In the genomic region with DNA sequence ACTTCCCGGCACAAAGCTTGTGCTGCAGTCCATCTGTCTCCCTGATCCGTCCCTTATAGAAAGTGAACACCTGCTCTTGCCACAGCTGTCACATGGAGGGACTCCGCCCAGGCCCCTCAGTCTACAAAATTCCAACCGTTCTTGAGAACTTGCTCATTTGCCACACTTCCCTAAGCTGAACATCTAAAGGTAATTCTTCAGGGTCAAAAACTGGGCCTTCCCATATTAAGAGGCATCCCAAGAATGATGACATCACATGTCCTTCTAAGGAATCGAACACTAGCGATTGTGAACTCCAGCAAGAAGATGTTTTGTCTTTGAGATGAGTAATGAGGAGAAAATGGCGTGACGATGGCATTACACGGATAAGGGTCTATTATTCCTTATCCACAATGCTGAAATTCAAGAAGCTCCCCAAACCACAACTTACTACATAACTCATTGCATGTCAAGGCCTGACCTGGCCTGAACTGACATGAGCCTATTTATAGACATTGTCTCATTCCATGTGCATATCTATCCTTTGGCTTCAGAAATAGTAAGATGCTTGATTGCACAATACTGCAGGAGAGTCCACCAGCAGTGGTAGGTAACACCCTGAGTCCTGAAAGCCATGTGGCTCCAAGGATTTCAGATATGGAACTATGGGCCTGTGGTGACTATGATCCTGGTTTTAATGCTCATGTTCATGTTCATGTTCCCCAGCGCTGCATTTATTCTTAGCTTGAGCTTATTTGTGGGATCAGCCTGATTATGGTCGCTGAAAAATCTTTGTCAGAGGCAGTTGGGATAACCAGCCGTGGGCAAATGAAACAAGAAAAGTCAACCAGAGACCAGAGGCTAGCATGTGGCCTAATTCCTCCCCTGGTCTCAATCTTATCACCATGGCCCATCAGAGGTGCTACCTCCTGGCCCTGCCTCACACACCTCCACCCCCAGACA, we compare ENCODE assay signal across 11 cellular contexts.
DNase-seq lines count a peak whose midpoint lies in the region; ATAC-seq and TF ChIP-seq lines count a peak whose summit lies in the region.
"Had no signal": no experiment of that assay in that cellular context is flagged by ENCODE, and none has a peak within 500 bp of the region (broad histone marks: within the 10 kb centered on the region; RNA-seq: fewer than 3 reads in every experiment).

No MANE protein-coding gene starts in this region.

- no peaks in the 10 kb centered on the region for H3K27me3 ChIP-seq in BLaER1 treated with 17β-estradiol and CSF1 and Interleukin-3, amounts not matched to agents 10 nM and 100 nM
- H3K27me3 ChIP-seq in adipocyte (replicated peaks; ENCODE audit: control insufficient read depth, insufficient read depth, low read length): no peaks in the 10 kb centered on the region
- H3K27me3 ChIP-seq in hepatocyte: no peaks in the 10 kb centered on the region
- H3K27me3 ChIP-seq in stomach: no peaks in the 10 kb centered on the region
- no peaks in the 10 kb centered on the region for H3K27me3 ChIP-seq in ovary

- H3K4me1 ChIP-seq in BLaER1 treated with 17β-estradiol and CSF1 and Interleukin-3, amounts not matched to agents 10 nM and 100 nM: peaks cover 4 to 69% (median 42%) of the 10 kb centered on the region in 10 experiments; a peak in 18 of 20 replicates
- H3K4me1 ChIP-seq in adipocyte (ENCODE audit: control insufficient read depth, insufficient read depth, low read length) (peaks cover 29% of the 10 kb centered on the region), hepatocyte (ENCODE audit: insufficient read depth) (peaks cover 20% of the 10 kb centered on the region), stomach (no peaks in the 10 kb centered on the region), ovary (ENCODE audit: insufficient read depth) (no peaks in the 10 kb centered on the region)

- H3K4me3 ChIP-seq in BLaER1 treated with 17β-estradiol and CSF1 and Interleukin-3, amounts not matched to agents 10 nM and 100 nM: no peak overlapping the region
- H3K4me3 ChIP-seq in adipocyte (ENCODE audit: low read length): no peak overlapping the region
- no peak overlapping the region for H3K4me3 ChIP-seq in hepatocyte
- no peak overlapping the region for H3K4me3 ChIP-seq in stomach
- no peak overlapping the region for H3K4me3 ChIP-seq in ovary

- H3K4me2 ChIP-seq in BLaER1 treated with 17β-estradiol and CSF1 and Interleukin-3, amounts not matched to agents 10 nM and 100 nM: peak overlapping the region in 6 of 11 experiments; percentile 9 to 87 (median 62); a peak in 10 of 22 replicates
- H3K4me2 ChIP-seq in hepatocyte: no peak overlapping the region

- H3K9me3 Mint-ChIP-seq in activated CD8-positive, alpha-beta T cell treated with anti-CD3 and anti-CD28 coated beads for 36 hours: no peaks in the 10 kb centered on the region
- H3K9me3 Mint-ChIP-seq: T-helper 2 cell treated with Interferon-gamma antibody and Interleukin-4, amounts not matched to agents 5 μg/mL and 100 μg/mL, for 36 hours had no signal

- no peaks in the 10 kb centered on the region for H3K79me2 ChIP-seq in hepatocyte

- TF ChIP-seq POLR2A in stomach (IDR thresholded peaks at IDR 0.05): no peak
- no peak for TF ChIP-seq POLR2A in ovary (IDR thresholded peaks at IDR 0.05)

- no peak overlapping the region for H2AFZ ChIP-seq in hepatocyte

- H3K4me3 Mint-ChIP-seq in activated CD8-positive, alpha-beta T cell treated with anti-CD3 and anti-CD28 coated beads for 36 hours: no peak overlapping the region
- H3K4me3 Mint-ChIP-seq: IgD-negative memory B cell; T-helper 2 cell treated with Interferon-gamma antibody and Interleukin-4, amounts not matched to agents 5 μg/mL and 100 μg/mL, for 36 hours had no signal

- peaks cover 10% of the 10 kb centered on the region for H3K4me1 Mint-ChIP-seq in activated CD8-positive, alpha-beta T cell treated with anti-CD3 and anti-CD28 coated beads for 36 hours (ENCODE audit: low read depth)

- WGBS in hepatocyte (ENCODE audit: low lambda C conversion rate, missing lambda C conversion rate): 92% methylated on average over 12 of the region's 12 CpGs
- 92 to 98% (median 95%) methylated on average over 12 of the region's 12 CpGs for WGBS in stomach, 5 donors
- 92 to 94% (median 92%) methylated on average over 12 of the region's 12 CpGs for whole genome bisulfite sequencing in ovary, 3 donors

- H3K27ac ChIP-seq in BLaER1 treated with 17β-estradiol and CSF1 and Interleukin-3, amounts not matched to agents 10 nM and 100 nM: peak overlapping the region in 5 of 11 experiments; percentile 16 to 64 (median 45); a peak in 9 of 22 replicates
- no peak overlapping the region for H3K27ac ChIP-seq in hepatocyte
- no peak overlapping the region for H3K27ac ChIP-seq in stomach
- H3K27ac ChIP-seq in ovary: no peak overlapping the region

- POLR2A ChIA-PET in activated CD8-positive, alpha-beta T cell treated with anti-CD3 and anti-CD28 coated beads for 36 hours (lab: Charles Lee): no interaction called here

- H3K27me3 Mint-ChIP-seq in activated CD8-positive, alpha-beta T cell treated with anti-CD3 and anti-CD28 coated beads for 36 hours: no peaks in the 10 kb centered on the region
- H3K27me3 Mint-ChIP-seq: IgD-negative memory B cell had no signal

- H3K9me3 ChIP-seq in BLaER1 treated with 17β-estradiol and CSF1 and Interleukin-3, amounts not matched to agents 10 nM and 100 nM (replicated peaks in 1 of 11): peaks cover 0 to 19% (median 9%) of the 10 kb centered on the region in 11 experiments; a peak in 15 of 22 replicates
- H3K9me3 ChIP-seq in adipocyte (ENCODE audit: control insufficient read depth, low read length) (no peaks in the 10 kb centered on the region), hepatocyte (ENCODE audit: low read depth) (no peaks in the 10 kb centered on the region), stomach (peaks cover 0 to 10% (median 7%) of the 10 kb centered on the region in 4 donors), ovary (no peaks in the 10 kb centered on the region)

- H3K36me3 Mint-ChIP-seq in activated CD8-positive, alpha-beta T cell treated with anti-CD3 and anti-CD28 coated beads for 36 hours (ENCODE audit: low read depth): no peaks in the 10 kb centered on the region

- ATAC-seq in activated CD8-positive, alpha-beta T cell treated with anti-CD3 and anti-CD28 coated beads for 36 hours: no peak

- H4K20me1 ChIP-seq in BLaER1 treated with 17β-estradiol and CSF1 and Interleukin-3, amounts not matched to agents 10 nM and 100 nM: no peaks in the 10 kb centered on the region
- no peaks in the 10 kb centered on the region for H4K20me1 ChIP-seq in hepatocyte (ENCODE audit: insufficient read depth, poor library complexity, severe bottlenecking)

- H3K9me2 ChIP-seq in hepatocyte (replicated peaks; ENCODE audit: insufficient read depth): no peaks in the 10 kb centered on the region

- H3K27ac Mint-ChIP-seq in activated CD8-positive, alpha-beta T cell treated with anti-CD3 and anti-CD28 coated beads for 36 hours: no peak overlapping the region
- H3K27ac Mint-ChIP-seq: T-helper 2 cell treated with Interferon-gamma antibody and Interleukin-4, amounts not matched to agents 5 μg/mL and 100 μg/mL, for 36 hours had no signal

- no peak overlapping the region; a peak in 2 of 22 replicates for H3K9ac ChIP-seq in BLaER1 treated with 17β-estradiol and CSF1 and Interleukin-3, amounts not matched to agents 10 nM and 100 nM
- no peak overlapping the region for H3K9ac ChIP-seq in adipocyte (ENCODE audit: low read length)

- TF ChIP-seq EP300 in stomach (IDR thresholded peaks at IDR 0.05): no peak
- TF ChIP-seq EP300 in ovary (IDR thresholded peaks at IDR 0.05): no peak

- TF ChIP-seq CTCF in hepatocyte (IDR thresholded peaks at IDR 0.05; ENCODE audit: poor library complexity) (no peak), stomach (IDR thresholded peaks at IDR 0.05) (no peak), ovary (IDR thresholded peaks at IDR 0.05) (no peak)
- TF ChIP-seq CTCF in activated CD8-positive, alpha-beta T cell treated with anti-CD3 and anti-CD28 coated beads for 36 hours (IDR thresholded peaks at IDR 0.05): no peak

- H3K36me3 ChIP-seq in BLaER1 treated with 17β-estradiol and CSF1 and Interleukin-3, amounts not matched to agents 10 nM and 100 nM: no peaks in the 10 kb centered on the region
- H3K36me3 ChIP-seq in adipocyte (ENCODE audit: control insufficient read depth, insufficient read depth, low read length, severe bottlenecking) (no peaks in the 10 kb centered on the region), hepatocyte (replicated peaks; ENCODE audit: insufficient read depth, low read depth) (no peaks in the 10 kb centered on the region), stomach (no peaks in the 10 kb centered on the region), ovary (no peaks in the 10 kb centered on the region)

- CTCF ChIA-PET in activated CD8-positive, alpha-beta T cell treated with anti-CD3 and anti-CD28 coated beads for 36 hours (lab: Charles Lee): no interaction called here

- intact Hi-C loops in stomach (cut with DNase I; ENCODE audit: low total_unique reads): no loop called here
- intact Hi-C loops in activated CD8-positive, alpha-beta T cell treated with anti-CD3 and anti-CD28 coated beads for 36 hours (cut with micrococcal nuclease): no loop called here
- intact Hi-C loops in ovary (cut with DNase I): no loop called here

- DNase-seq in MV-4-11 (lab: John Stamatoyannopoulos, UW): peak; percentile 99
- peak; percentile 63 for DNase-seq in adipocyte (ENCODE audit: low read depth)
- DNase-seq in hepatocyte (ENCODE audit: low spot score): peak; percentile 32
- DNase-seq in NCI-H2227 treated with DMSO at 0.1 percent for 48 hours (lab: John Stamatoyannopoulos, UW): no peak
- no peak for DNase-seq in stomach
- DNase-seq in activated CD8-positive, alpha-beta T cell treated with anti-CD3 and anti-CD28 coated beads for 36 hours: no peak
- DNase-seq in ovary: no peak
- DNase-seq: DND-41 had no signal

Comparison
In these comparisons a context has a peak if more than half of its experiments do, and no peak if none do; other contexts are left out.
1. DNase-seq: peak in MV-4-11 (single experiment), adipocyte (single experiment) and hepatocyte (single experiment); none in NCI-H2227 treated with DMSO at 0.1 percent for 48 hours (single experiment), stomach (single experiment), activated CD8-positive, alpha-beta T cell treated with anti-CD3 and anti-CD28 coated beads for 36 hours (single experiment) and ovary (0 of 5).